7 cellular contexts compared by ENCODE assay signal in genomic region chr3:61250784-61251173, GRCh38. TPM values are rescaled to one million over a fixed set of nuclear protein-coding genes. Genes with fewer than 3 reads are reported as not detected.
DNase-seq lines count a peak whose midpoint lies in the region; ATAC-seq, FAIRE-seq and TF ChIP-seq lines count a peak whose summit lies in the region.

No MANE protein-coding gene starts in this region.

- H3K4me3 ChIP-seq in OCI-LY3 (ENCODE audit: low read length) (peak overlapping the region; percentile 84), kidney (ENCODE audit: low read length in 2 of 2) (peak overlapping the region; percentile 93 to 95)

- no peaks in the 10 kb centered on the region for H3K27me3 ChIP-seq in OCI-LY3 (ENCODE audit: low read depth, low read length)

- H3K4me1 ChIP-seq in OCI-LY3 (ENCODE audit: low read length) (peaks cover 11% of the 10 kb centered on the region), kidney (ENCODE audit: control insufficient read depth in 1 of 2, insufficient read depth in 1 of 2, low read depth in 1 of 2, low read length in 2 of 2) (peaks cover 7 to 15% of the 10 kb centered on the region in 2 donors)

- no peak for FAIRE-seq in GM12891 (lab: Jason Lieb, UNC)
- no peak for FAIRE-seq in kidney (lab: Jason Lieb, UNC)

- H3K9me3 Mint-ChIP-seq in brain, result no peaks in the 10 kb centered on the region

- H3K27ac ChIP-seq in OCI-LY3 (ENCODE audit: low read length) (peak overlapping the region; percentile 66), kidney (ENCODE audit: low read depth in 2 of 2, low read length in 2 of 2) (peak overlapping the region; percentile 88 to 91)

- H2AFZ ChIP-seq in OCI-LY3 (ENCODE audit: low read depth, low read length), result peak overlapping the region; percentile 85

- peaks cover 10% of the 10 kb centered on the region; the same call in 1 of the 2 replicates for H3K79me2 ChIP-seq in OCI-LY3 (ENCODE audit: low read length)

- H3K27me3 Mint-ChIP-seq in brain, result no peaks in the 10 kb centered on the region

- H3K36me3 ChIP-seq in OCI-LY3 (replicated peaks; ENCODE audit: low read depth, low read length) (no peaks in the 10 kb centered on the region), kidney (ENCODE audit: control insufficient read depth in 1 of 2, insufficient read depth in 2 of 2, low read length in 2 of 2) (no peaks in the 10 kb centered on the region)

- TF ChIP-seq POLR2A in GM12891 (IDR thresholded peaks at IDR 0.05; ENCODE audit: low read depth, low read length), result no peak

- H3K36me3 Mint-ChIP-seq in brain, result no peaks in the 10 kb centered on the region

- peaks cover 41% of the 10 kb centered on the region for H3K4me1 Mint-ChIP-seq in brain

- H4K20me1 ChIP-seq in OCI-LY3 (ENCODE audit: insufficient read depth, low read length), result no peaks in the 10 kb centered on the region

- H3K9ac ChIP-seq in OCI-LY3 (ENCODE audit: low read length) (peak overlapping the region; percentile 72), kidney (ENCODE audit: low read length in 2 of 2) (peak overlapping the region; percentile 92)

- H3K4me3 Mint-ChIP-seq in brain, result peak overlapping the region; percentile 85 to 91 (median 89)

- H3K27ac Mint-ChIP-seq in brain, result peak overlapping the region in 4 of 5 experiments; percentile 1 to 77 (median 41)

- H3K4me2 ChIP-seq in OCI-LY3 (ENCODE audit: low read length), result peak overlapping the region; percentile 84

- no peak for ATAC-seq in GM19463 (IDR thresholded peaks at IDR 0.05; ENCODE audit: unreplicated experiment)

- TF ChIP-seq CTCF in OCI-LY3 (IDR thresholded peaks at IDR 0.05; ENCODE audit: low read depth, low read length), result no peak
- TF ChIP-seq CTCF in brain (conservative IDR thresholded peaks at IDR 0.05), result no peak
- no peak for TF ChIP-seq CTCF in kidney (IDR thresholded peaks at IDR 0.05; ENCODE audit: borderline replicate concordance, extremely low read depth, insufficient read depth)

- peak; percentile 6 for DNase-seq in GM12891 (ENCODE audit: insufficient read length, low spot score)
- peak; percentile 81 for DNase-seq in kidney
- DNase-seq in stimulated activated CD4-positive, alpha-beta T cell treated with anti-CD3 and anti-CD28 coated beads, Interleukin-2, amount 100 ng/mL, for 4 hours (ENCODE audit: low read depth), result peak; percentile 6
- no peak for DNase-seq in EL

- intact Hi-C loops in kidney (cut with DNase I), result no loop called here

- H3K9me3 ChIP-seq in OCI-LY3 (ENCODE audit: insufficient read depth, low read length), result no peaks in the 10 kb centered on the region
- no peaks in the 10 kb centered on the region for H3K9me3 ChIP-seq in kidney (ENCODE audit: control insufficient read depth in 1 of 2, low read length in 2 of 2)

TF ChIP-seq in GM12891, 5 proteins besides CTCF, POLR2A, EP300 and RAD21:
- TF ChIP-seq POU2F2 (IDR thresholded peaks at IDR 0.05; ENCODE audit: low read depth, low read length) (no peak), POLR2AphosphoS5 (IDR thresholded peaks at IDR 0.05; ENCODE audit: low read depth, low read length) (peak; percentile 11; the same call in 1 of the 2 replicates), PAX5 (IDR thresholded peaks at IDR 0.05; ENCODE audit: insufficient read depth, low read length, severe bottlenecking) (no peak), SPI1 (IDR thresholded peaks at IDR 0.05; ENCODE audit: low read depth, low read length) (no peak), TAF1 (IDR thresholded peaks at IDR 0.05; ENCODE audit: low read depth, low read length) (0 out of 2 replicates have a peak, but pooled peaks have one; percentile 19)
TF ChIP-seq in GM12891: peak in this region for 2.

RNA-seq across cellular contexts. Expression of gene FHIT, which starts 0.5 kb away (rescaled TPM):
- polyA plus RNA-seq in GM12891 (2012; ENCODE audit: low read depth, missing spikeins), result 16.7 TPM
- 6.6 TPM for polyA plus RNA-seq in brain (ENCODE audit: insufficient read depth, low read depth, low replicate concordance)
- total RNA-seq in kidney, result 20.2 TPM
- polyA plus RNA-seq in kidney (ENCODE audit: insufficient read depth, low read depth, low replicate concordance), result 61.2 TPM
